9 cellular contexts compared by ENCODE assay signal in genomic region chr12:12714276-12715001, GRCh38. TPM values are rescaled to one million over a fixed set of nuclear protein-coding genes. Genes with fewer than 3 reads are reported as not detected.
A peak's percentile ranks its signal among the peaks of the same experiment; 100 is the strongest.
DNase-seq lines count a peak whose midpoint lies in the region; ATAC-seq and TF ChIP-seq lines count a peak whose summit lies in the region.
"Had no signal": no experiment of that assay in that cellular context is flagged by ENCODE, and none has a peak within 500 bp of the region (broad histone marks: within the 10 kb centered on the region; RNA-seq: fewer than 3 reads in every experiment).

No MANE protein-coding gene starts in this region.

- H3K27ac ChIP-seq in C4-2B (peak overlapping the region; percentile 62), esophagus squamous epithelium (peak overlapping the region; percentile 97 to 100 (median 98)), neutrophil (peak overlapping the region; percentile 95)
- H3K27ac ChIP-seq: PC-9 had no signal

- DNase-seq in NCI-H1436 treated with DMSO at 0.1 percent for 48 hours (lab: John Stamatoyannopoulos, UW): peak; percentile 47
- DNase-seq in activated CD4-positive, alpha-beta T cell treated with anti-CD3 and anti-CD28 coated beads, Interleukin-2, amount 50 U/mL, for 48 hours: peak; percentile 49 to 59
- DNase-seq in esophagus squamous epithelium (lab: John Stamatoyannopoulos, UW): no peak
- no peak for DNase-seq in COLO829 (ENCODE audit: low spot score)

- H3K9me3 ChIP-seq in esophagus squamous epithelium (no peaks in the 10 kb centered on the region), neutrophil (no peaks in the 10 kb centered on the region)

- H3K4me1 ChIP-seq in esophagus squamous epithelium: peaks cover 20 to 40% (median 24%) of the 10 kb centered on the region in 3 donors
- peaks cover 29 to 32% of the 10 kb centered on the region in 2 experiments for H3K4me1 ChIP-seq in neutrophil (ENCODE audit: control insufficient read depth in 1 of 2, insufficient read depth in 1 of 2, low read depth in 1 of 2, low read length in 1 of 2)

- 7 to 13% methylated on average over 22 to 23 of the region's 23 CpGs for WGBS in esophagus squamous epithelium, 2 donors

- peak in 3 of 4 donors; percentile 57 to 83 (median 63) for TF ChIP-seq POLR2A in esophagus squamous epithelium (IDR thresholded peaks at IDR 0.05)

- ATAC-seq in GM19395 (IDR thresholded peaks at IDR 0.05; ENCODE audit: unreplicated experiment): peak; percentile 27
- no peak for ATAC-seq in HG03039 (IDR thresholded peaks at IDR 0.05; ENCODE audit: unreplicated experiment)

- H3K27me3 ChIP-seq in esophagus squamous epithelium: no peaks in the 10 kb centered on the region
- H3K27me3 ChIP-seq in neutrophil: no peaks in the 10 kb centered on the region

- H3K4me3 ChIP-seq in esophagus squamous epithelium: peak overlapping the region; percentile 21 to 89 (median 61)
- H3K4me3 ChIP-seq in neutrophil (ENCODE audit: low read depth in 1 of 2, low read length in 1 of 2): peak overlapping the region; percentile 57 to 91
- H3K4me3 ChIP-seq: PC-9 had no signal

- intact Hi-C loops in esophagus squamous epithelium (cut with DNase I): no loop called here

- TF ChIP-seq CTCF in C4-2B (conservative IDR thresholded peaks at IDR 0.05) (peak; percentile 38), esophagus squamous epithelium (IDR thresholded peaks at IDR 0.05) (peak; percentile 8 to 29 (median 19)), neutrophil (IDR thresholded peaks at IDR 0.05) (peak; percentile 20)

- H3K36me3 ChIP-seq in esophagus squamous epithelium: peaks cover 0 to 6% (median 0%) of the 10 kb centered on the region in 3 donors
- peaks cover 6% of the 10 kb centered on the region for H3K36me3 ChIP-seq in neutrophil

RNA-seq across cellular contexts. Expression of gene CDKN1B, which starts 2.7 kb away (rescaled TPM):
- 10 to 100 TPM; 17.3 to 48.1 (median 30.5) TPM for total RNA-seq in esophagus squamous epithelium

RNA-seq across cellular contexts. Expression of gene GPR19, which starts 18.5 kb away (rescaled TPM):
- under 1 TPM in 1 of 4 donors, not detected in 3; 0.40 TPM for total RNA-seq in esophagus squamous epithelium

Comparison
In these comparisons a context has a peak if more than half of its experiments do, and no peak if none do; other contexts are left out.
1. DNase-seq: peak in NCI-H1436 treated with DMSO at 0.1 percent for 48 hours (single experiment) and activated CD4-positive, alpha-beta T cell treated with anti-CD3 and anti-CD28 coated beads, Interleukin-2, amount 50 U/mL, for 48 hours (2 of 2); none in esophagus squamous epithelium (single experiment) and COLO829 (single experiment).
2. Peak in every context shown above with its lines, with median percentiles within 50 percentile points of each other: H3K27ac ChIP-seq and CTCF ChIP-seq.